8 cellular contexts compared by ENCODE assay signal in genomic region chr20:52032304-52032683, GRCh38.
A peak's percentile ranks its signal among the peaks of the same experiment; 100 is the strongest.
DNase-seq lines count a peak whose midpoint lies in the region; ATAC-seq and TF ChIP-seq lines count a peak whose summit lies in the region.
"Not testable (repeated sequence)": the region's sequence is repeated elsewhere in the genome, so short reads cannot be mapped to it uniquely, and the experiment has no call there.

No MANE protein-coding gene starts in this region.

- not testable (repeated sequence) for H3K4me3 ChIP-seq in ACC112 (ENCODE audit: low read depth, low read length); HEK293 (ENCODE audit: low read depth, low read length); ectodermal cell (ENCODE audit: insufficient read depth, low read depth, low read length); mesenchymal stem cell (ENCODE audit: insufficient read depth in 1 of 2, low read depth in 1 of 2, low read length in 2 of 2); neuronal stem cell (ENCODE audit: low read length in 2 of 2)

- H3K14ac ChIP-seq in mesenchymal stem cell (ENCODE audit: low read length in 2 of 2); neuronal stem cell (ENCODE audit: low read length): not testable (repeated sequence)

- not testable (repeated sequence) for H2AK5ac ChIP-seq in mesenchymal stem cell (ENCODE audit: low read length, severe bottlenecking); neuronal stem cell (ENCODE audit: low read depth, low read length)

- TF ChIP-seq CTCF in HEK293 (tag by site-specific recombination; IDR thresholded peaks at IDR 0.05): not testable (repeated sequence)

- not testable (repeated sequence) for H3K79me1 ChIP-seq in mesenchymal stem cell (replicated peaks; ENCODE audit: low read length, poor library complexity, severe bottlenecking); neuronal stem cell (ENCODE audit: low read depth, low read length)

- peak overlapping the region; percentile 45 for H3K4me3 Mint-ChIP-seq in T-helper 1 cell treated with Interleukin-12 subunit alpha and Interleukin-12 subunit beta and Interleukin-4 antibody, amounts not matched to agents 30 μg/mL and 1 μg/mL, for 36 hours
- peak overlapping the region; percentile 8 for H3K4me3 Mint-ChIP-seq in activated T-helper 1 cell treated with anti-CD3 and anti-CD28 coated beads, Interleukin-12 subunit alpha, Interleukin-12 subunit beta, Interleukin-2, Interleukin-4 antibody, amounts not matched to agents 30 ng/mL and 10 ng/mL and 1 ng/mL, durations not matched to agents 14 hours and 24 hours and 36 hours
- H3K4me3 Mint-ChIP-seq in stimulated activated naive CD8-positive, alpha-beta T cell treated with anti-CD3 and anti-CD28 coated beads, Interleukin-15, amount 100 ng/mL, for 72 hours: peak overlapping the region in 1 of 2 donors; percentile 55

- not testable (repeated sequence) for DNase-seq in activated T-helper 1 cell treated with anti-CD3 and anti-CD28 coated beads, Interleukin-12 subunit alpha, Interleukin-12 subunit beta, Interleukin-2, Interleukin-4 antibody, amounts not matched to agents 30 ng/mL and 10 ng/mL and 1 ng/mL, durations not matched to agents 14 hours and 24 hours and 36 hours (ENCODE audit: low spot score); mesenchymal stem cell; neuronal stem cell (ENCODE audit: low spot score); stimulated activated naive CD8-positive, alpha-beta T cell treated with anti-CD3 and anti-CD28 coated beads, Interleukin-15, amount 100 ng/mL, for 72 hours

- intact Hi-C loops in activated T-helper 1 cell treated with anti-CD3 and anti-CD28 coated beads, Interleukin-12 subunit alpha, Interleukin-12 subunit beta, Interleukin-2, Interleukin-4 antibody, amounts not matched to agents 30 ng/mL and 10 ng/mL and 1 ng/mL, durations not matched to agents 14 hours and 24 hours and 36 hours (cut with micrococcal nuclease): loop anchor here (1.0 kb wide), 2 partner anchors 15 to 401 kb away; no protein-coding TSS in a partner anchor

- CTCF ChIA-PET in HEK293 (lab: Yijun Ruan, JAX): interaction anchor here (1.0 kb wide), 1 partner anchor 332 kb away, joined by 3 read pairs; no protein-coding TSS in a partner anchor

- peak overlapping the region; percentile 79 for H3K27ac Mint-ChIP-seq in T-helper 1 cell treated with Interleukin-12 subunit alpha and Interleukin-12 subunit beta and Interleukin-4 antibody, amounts not matched to agents 30 μg/mL and 1 μg/mL, for 36 hours
- H3K27ac Mint-ChIP-seq in activated T-helper 1 cell treated with anti-CD3 and anti-CD28 coated beads, Interleukin-12 subunit alpha, Interleukin-12 subunit beta, Interleukin-2, Interleukin-4 antibody, amounts not matched to agents 30 ng/mL and 10 ng/mL and 1 ng/mL, durations not matched to agents 14 hours and 24 hours and 36 hours: peak overlapping the region; percentile 82
- H3K27ac Mint-ChIP-seq in stimulated activated naive CD8-positive, alpha-beta T cell treated with anti-CD3 and anti-CD28 coated beads, Interleukin-15, amount 100 ng/mL, for 72 hours: peak overlapping the region; percentile 44 to 74

- H3K4me1 Mint-ChIP-seq in T-helper 1 cell treated with Interleukin-12 subunit alpha and Interleukin-12 subunit beta and Interleukin-4 antibody, amounts not matched to agents 30 μg/mL and 1 μg/mL, for 36 hours (ENCODE audit: low read depth): peaks cover 28% of the 10 kb centered on the region
- peaks cover 31% of the 10 kb centered on the region for H3K4me1 Mint-ChIP-seq in activated T-helper 1 cell treated with anti-CD3 and anti-CD28 coated beads, Interleukin-12 subunit alpha, Interleukin-12 subunit beta, Interleukin-2, Interleukin-4 antibody, amounts not matched to agents 30 ng/mL and 10 ng/mL and 1 ng/mL, durations not matched to agents 14 hours and 24 hours and 36 hours (ENCODE audit: low read depth)
- peaks cover 24% of the 10 kb centered on the region for H3K4me1 Mint-ChIP-seq in stimulated activated naive CD8-positive, alpha-beta T cell treated with anti-CD3 and anti-CD28 coated beads, Interleukin-15, amount 100 ng/mL, for 72 hours

- not testable (repeated sequence) for H3K9me3 ChIP-seq in HEK293 (ENCODE audit: control insufficient read depth, insufficient read depth, low read depth, low read length); ectodermal cell (ENCODE audit: control insufficient read depth, low read length); mesenchymal stem cell (ENCODE audit: control insufficient read depth, low read length); neuronal stem cell (replicated peaks in 1 of 2; ENCODE audit: control insufficient read depth in 2 of 2, insufficient read depth in 1 of 2, low read depth in 1 of 2, low read length in 2 of 2)

- POLR2A ChIA-PET in HEK293 (lab: Yijun Ruan, JAX): interaction anchor here (0.6 kb wide), 1 partner anchor 17 kb away, joined by 3 read pairs; no protein-coding TSS in a partner anchor

- H3K23ac ChIP-seq in mesenchymal stem cell (ENCODE audit: low read length in 2 of 2); neuronal stem cell (ENCODE audit: low read depth, low read length, poor library complexity): not testable (repeated sequence)

- H3K27ac ChIP-seq in ACC112 (ENCODE audit: low read depth, low read length) (peak overlapping the region; percentile 79), HEK293 (ENCODE audit: extremely low read depth, low read depth, low read length) (peak overlapping the region; percentile 55; the same call in 1 of the 2 replicates), ectodermal cell (ENCODE audit: insufficient read depth, low read depth, low read length, poor library complexity, severe bottlenecking) (peak overlapping the region; percentile 16), mesenchymal stem cell (ENCODE audit: low read length, poor library complexity, severe bottlenecking) (peak overlapping the region; percentile 78)
- not testable (repeated sequence) for H3K27ac ChIP-seq in neuronal stem cell (replicated peaks; ENCODE audit: low read length)

- H2BK120ac ChIP-seq in mesenchymal stem cell (ENCODE audit: low read depth, low read length): peak overlapping the region; percentile 45
- not testable (repeated sequence) for H2BK120ac ChIP-seq in neuronal stem cell (ENCODE audit: low read depth, low read length)

- H3K4me1 ChIP-seq in ACC112 (ENCODE audit: control insufficient read depth, insufficient read depth, low read length, unreplicated experiment) (peaks cover 18% of the 10 kb centered on the region), HEK293 (ENCODE audit: control insufficient read depth, insufficient read depth, low read length) (peaks cover 15% of the 10 kb centered on the region), neuronal stem cell (ENCODE audit: control insufficient read depth in 2 of 2, insufficient read depth in 1 of 2, low read depth in 1 of 2, low read length in 2 of 2) (peaks cover 3 to 17% of the 10 kb centered on the region in 2 donors)
- not testable (repeated sequence) for H3K4me1 ChIP-seq in ectodermal cell (ENCODE audit: control insufficient read depth, insufficient read depth, low read length); mesenchymal stem cell (ENCODE audit: control insufficient read depth, insufficient read depth, low read depth, low read length)

- not testable (repeated sequence) for H3K27me3 Mint-ChIP-seq in T-helper 1 cell treated with Interleukin-12 subunit alpha and Interleukin-12 subunit beta and Interleukin-4 antibody, amounts not matched to agents 30 μg/mL and 1 μg/mL, for 36 hours (ENCODE audit: low read depth); activated T-helper 1 cell treated with anti-CD3 and anti-CD28 coated beads, Interleukin-12 subunit alpha, Interleukin-12 subunit beta, Interleukin-2, Interleukin-4 antibody, amounts not matched to agents 30 ng/mL and 10 ng/mL and 1 ng/mL, durations not matched to agents 14 hours and 24 hours and 36 hours (ENCODE audit: insufficient read depth); stimulated activated naive CD8-positive, alpha-beta T cell treated with anti-CD3 and anti-CD28 coated beads, Interleukin-15, amount 100 ng/mL, for 72 hours

- not testable (repeated sequence) for H3K4me2 ChIP-seq in mesenchymal stem cell (ENCODE audit: low read length, poor library complexity, severe bottlenecking); neuronal stem cell (ENCODE audit: insufficient read depth, low read length, poor library complexity, severe bottlenecking)

- H3K4ac ChIP-seq in mesenchymal stem cell (ENCODE audit: low read depth in 1 of 2, low read length in 2 of 2): peak overlapping the region in 1 of 2 experiments; percentile 47
- H3K4ac ChIP-seq in neuronal stem cell (ENCODE audit: low read length): not testable (repeated sequence)

- H3K9me3 Mint-ChIP-seq in T-helper 1 cell treated with Interleukin-12 subunit alpha and Interleukin-12 subunit beta and Interleukin-4 antibody, amounts not matched to agents 30 μg/mL and 1 μg/mL, for 36 hours; activated T-helper 1 cell treated with anti-CD3 and anti-CD28 coated beads, Interleukin-12 subunit alpha, Interleukin-12 subunit beta, Interleukin-2, Interleukin-4 antibody, amounts not matched to agents 30 ng/mL and 10 ng/mL and 1 ng/mL, durations not matched to agents 14 hours and 24 hours and 36 hours; stimulated activated naive CD8-positive, alpha-beta T cell treated with anti-CD3 and anti-CD28 coated beads, Interleukin-15, amount 100 ng/mL, for 72 hours: not testable (repeated sequence)

- peak overlapping the region; percentile 77 for H2AFZ ChIP-seq in ACC112 (ENCODE audit: low read length, unreplicated experiment)
- H2AFZ ChIP-seq in mesenchymal stem cell (ENCODE audit: low read depth, low read length): not testable (repeated sequence)
- H2AFZ ChIP-seq in neuronal stem cell (ENCODE audit: low read length): peak overlapping the region; percentile 70

- peak overlapping the region; percentile 67 for H4K91ac ChIP-seq in mesenchymal stem cell (ENCODE audit: low read length)
- H4K91ac ChIP-seq in neuronal stem cell (ENCODE audit: low read depth, low read length, poor library complexity): not testable (repeated sequence)

- H2BK12ac ChIP-seq in mesenchymal stem cell (ENCODE audit: low read length in 2 of 2): peak overlapping the region; percentile 21 to 29
- not testable (repeated sequence) for H2BK12ac ChIP-seq in neuronal stem cell (ENCODE audit: low read length)

- not testable (repeated sequence) for H3K36me3 Mint-ChIP-seq in T-helper 1 cell treated with Interleukin-12 subunit alpha and Interleukin-12 subunit beta and Interleukin-4 antibody, amounts not matched to agents 30 μg/mL and 1 μg/mL, for 36 hours (ENCODE audit: low read depth); activated T-helper 1 cell treated with anti-CD3 and anti-CD28 coated beads, Interleukin-12 subunit alpha, Interleukin-12 subunit beta, Interleukin-2, Interleukin-4 antibody, amounts not matched to agents 30 ng/mL and 10 ng/mL and 1 ng/mL, durations not matched to agents 14 hours and 24 hours and 36 hours (ENCODE audit: low read depth)

- peak overlapping the region; percentile 21 for H4K8ac ChIP-seq in mesenchymal stem cell (ENCODE audit: low read length)
- H4K8ac ChIP-seq in neuronal stem cell (ENCODE audit: low read depth, low read length): not testable (repeated sequence)

- H3K36me3 ChIP-seq in ACC112 (ENCODE audit: insufficient read depth, low read length); HEK293 (ENCODE audit: control insufficient read depth in 2 of 2, insufficient read depth in 1 of 2, low read length in 2 of 2); ectodermal cell (ENCODE audit: control insufficient read depth, insufficient read depth, low read length); mesenchymal stem cell (ENCODE audit: control insufficient read depth in 1 of 2, insufficient read depth in 2 of 2, low read depth in 1 of 2, low read length in 2 of 2); neuronal stem cell (replicated peaks in 1 of 2; ENCODE audit: control insufficient read depth in 2 of 2, insufficient read depth in 2 of 2, low read length in 2 of 2): not testable (repeated sequence)

- not testable (repeated sequence) for H2BK15ac ChIP-seq in mesenchymal stem cell (ENCODE audit: low read depth, poor library complexity, severe bottlenecking); neuronal stem cell (ENCODE audit: low read length)

- not testable (repeated sequence) for H2BK5ac ChIP-seq in mesenchymal stem cell (ENCODE audit: low read depth, low read length, poor library complexity, severe bottlenecking); neuronal stem cell (ENCODE audit: low read length)

- ATAC-seq in stimulated activated naive CD8-positive, alpha-beta T cell treated with anti-CD3 and anti-CD28 coated beads, Interleukin-15, amount 100 ng/mL, for 72 hours: peak; percentile 16

- not testable (repeated sequence) for H3K27me3 ChIP-seq in ACC112 (ENCODE audit: insufficient read depth, low read length); ectodermal cell (ENCODE audit: control insufficient read depth, insufficient read depth, low read length, poor library complexity, severe bottlenecking); mesenchymal stem cell (ENCODE audit: control insufficient read depth in 1 of 2, insufficient read depth in 1 of 2, low read length in 2 of 2); neuronal stem cell (ENCODE audit: control insufficient read depth in 3 of 3, insufficient read depth in 3 of 3, low read depth in 1 of 3, low read length in 3 of 3)

- peak overlapping the region; percentile 7 to 55 for H3K18ac ChIP-seq in mesenchymal stem cell (ENCODE audit: low read depth in 1 of 2, low read length in 2 of 2)
- not testable (repeated sequence) for H3K18ac ChIP-seq in neuronal stem cell (ENCODE audit: low read length)

- H3K79me2 ChIP-seq in ACC112 (ENCODE audit: control insufficient read depth, insufficient read depth, low read length, unreplicated experiment): not testable (repeated sequence)

- 97% methylated on average over 7 of the region's 7 CpGs for WGBS in ectodermal cell, 2 experiments
- WGBS in mesenchymal stem cell: 87% methylated on average over 6 of the region's 7 CpGs
- WGBS in neuronal stem cell (ENCODE audit: extremely low coverage in 2 of 2, insufficient read length in 2 of 2, insufficient replicate concordance in 1 of 2), 2 donors: no CpG with 5 or more reads among the region's 7 CpGs

- H3K9ac ChIP-seq in mesenchymal stem cell (ENCODE audit: low read length): peak overlapping the region; percentile 73
- not testable (repeated sequence) for H3K9ac ChIP-seq in neuronal stem cell (ENCODE audit: low read depth, low read length, poor library complexity)
